In the genomic region with DNA sequence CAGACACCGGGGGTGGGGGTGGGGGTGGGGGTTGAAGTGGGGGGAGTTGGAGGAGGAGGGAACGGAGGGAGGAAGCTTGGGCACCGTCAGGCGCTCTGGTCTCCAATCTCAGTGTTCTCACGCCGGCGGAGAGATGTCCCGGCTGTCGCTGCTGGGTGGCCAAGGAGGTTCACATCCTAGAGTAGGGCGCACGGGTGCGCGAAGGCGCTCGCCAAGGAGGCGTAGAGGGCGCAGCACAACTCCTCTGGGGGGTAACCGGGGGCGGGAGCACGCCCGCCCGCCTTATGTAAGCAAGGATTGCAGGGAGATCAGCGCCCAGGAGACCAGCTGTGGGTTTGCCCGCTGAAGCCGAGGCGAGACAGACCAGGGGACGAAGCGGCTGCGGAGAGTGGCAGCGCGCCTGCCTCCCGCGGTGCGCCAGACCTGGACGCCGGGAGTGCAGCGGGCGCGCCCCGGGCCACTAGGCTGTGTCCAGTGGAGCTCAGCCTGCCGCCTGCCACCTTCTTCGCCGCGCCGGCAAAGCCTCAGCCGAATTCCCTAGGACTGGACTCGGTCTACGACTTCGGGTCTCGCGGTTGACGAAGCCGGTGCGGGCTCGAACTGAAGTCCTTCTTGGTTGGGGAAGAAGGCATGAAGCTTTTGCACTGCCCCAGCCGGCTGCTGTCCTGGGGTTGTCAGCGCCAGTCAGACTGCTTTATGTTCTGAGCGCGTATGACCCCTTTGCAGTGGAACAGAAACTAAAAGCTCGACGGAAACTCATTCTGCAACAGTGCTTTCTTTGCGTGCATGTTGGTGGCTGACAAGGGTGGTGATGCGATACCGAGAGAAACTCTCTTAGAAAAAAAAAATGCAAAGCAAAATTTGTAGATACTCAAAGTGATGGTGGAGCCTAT, we compare ENCODE assay signal across 8 cellular contexts. TPM values are rescaled to one million over a fixed set of nuclear protein-coding genes. Genes with fewer than 3 reads are reported as not detected.
A peak's percentile ranks its signal among the peaks of the same experiment; 100 is the strongest.
DNase-seq lines count a peak whose midpoint lies in the region; ATAC-seq and TF ChIP-seq lines count a peak whose summit lies in the region.

No MANE protein-coding gene starts in this region.

- peak overlapping the region; percentile 78 for H3K27ac ChIP-seq in cardiac muscle cell

- ATAC-seq in GM19467 (IDR thresholded peaks at IDR 0.05; ENCODE audit: unreplicated experiment) = peak; percentile 98
- peak; percentile 88 for ATAC-seq in HG03521 (IDR thresholded peaks at IDR 0.05; ENCODE audit: unreplicated experiment)
- ATAC-seq in activated T-helper 17 cell treated with anti-CD3 and anti-CD28 coated beads, Interleukin-2, amount 50 U/mL, for 72 hours (replicated peaks) = peak; percentile 84
- peak; percentile 50 for ATAC-seq in omental fat pad (ENCODE audit: low FRiP score)

- no peak overlapping the region for H3K27ac Mint-ChIP-seq in activated T-helper 17 cell treated with anti-CD3 and anti-CD28 coated beads, Interleukin-2, amount 50 U/mL, for 72 hours

- no peaks in the 10 kb centered on the region for H3K36me3 Mint-ChIP-seq in activated T-helper 17 cell treated with anti-CD3 and anti-CD28 coated beads, Interleukin-2, amount 50 U/mL, for 72 hours (ENCODE audit: low read depth)

- H3K27me3 ChIP-seq in cardiac muscle cell = no peaks in the 10 kb centered on the region

- peak; percentile 70 for DNase-seq in ELF-1 (ENCODE audit: low read depth, low spot score)
- peak; percentile 70 to 78 for DNase-seq in cardiac muscle cell (ENCODE audit: low read depth in 1 of 2, low spot score in 1 of 2)
- DNase-seq in omental fat pad (ENCODE audit: low spot score) = no peak
- DNase-seq in activated gamma-delta T cell treated with Interleukin-2 at 50 U/mL for 16 hours = no peak
- DNase-seq in KG1 (lab: John Stamatoyannopoulos, UW) = no peak

- TF ChIP-seq CTCF in cardiac muscle cell (IDR thresholded peaks at IDR 0.05; ENCODE audit: low read depth, low read length) (no peak), omental fat pad (IDR thresholded peaks at IDR 0.05) (no peak)

- H3K4me1 ChIP-seq in cardiac muscle cell (ENCODE audit: low read depth) = peaks cover 26% of the 10 kb centered on the region

- no peaks in the 10 kb centered on the region for H3K4me1 Mint-ChIP-seq in activated T-helper 17 cell treated with anti-CD3 and anti-CD28 coated beads, Interleukin-2, amount 50 U/mL, for 72 hours

- peaks cover 48% of the 10 kb centered on the region for H3K27me3 Mint-ChIP-seq in activated T-helper 17 cell treated with anti-CD3 and anti-CD28 coated beads, Interleukin-2, amount 50 U/mL, for 72 hours

- H3K4me3 ChIP-seq in cardiac muscle cell = peak overlapping the region; percentile 79

- no peaks in the 10 kb centered on the region for H3K36me3 ChIP-seq in cardiac muscle cell

- H3K9me3 Mint-ChIP-seq in activated T-helper 17 cell treated with anti-CD3 and anti-CD28 coated beads, Interleukin-2, amount 50 U/mL, for 72 hours = no peaks in the 10 kb centered on the region

- peak overlapping the region; percentile 57 for H3K4me3 Mint-ChIP-seq in activated T-helper 17 cell treated with anti-CD3 and anti-CD28 coated beads, Interleukin-2, amount 50 U/mL, for 72 hours

- no peaks in the 10 kb centered on the region for H3K9me3 ChIP-seq in cardiac muscle cell (ENCODE audit: low read depth)

RNA-seq across cellular contexts. Expression of a gene that starts 0.7 kb away (rescaled TPM):
- under 1 TPM in 1 of 2 donors, not detected in 1; 0.13 TPM for total RNA-seq in activated T-helper 17 cell treated with anti-CD3 and anti-CD28 coated beads, Interleukin-2, amount 50 U/mL, for 72 hours
- total RNA-seq in cardiac muscle cell (25.9 and 28.4 TPM in 2 replicates), omental fat pad (1 to 10 TPM; 4.6 to 8.1 (median 6.0) TPM)
- 11.0 and 13.4 TPM in 2 replicates for polyA plus RNA-seq in cardiac muscle cell

Comparison
In these comparisons a context has a peak if more than half of its experiments do, and no peak if none do; other contexts are left out.
1. DNase-seq: peak in ELF-1 (single experiment) and cardiac muscle cell (2 of 2); none in omental fat pad (single experiment), activated gamma-delta T cell treated with Interleukin-2 at 50 U/mL for 16 hours (single experiment) and KG1 (single experiment).
2. RNA of a gene that starts 0.7 kb away (total RNA-seq): 25.9 to 28.4 TPM in cardiac muscle cell and 4.6 to 8.1 TPM in omental fat pad; 0.13 TPM in activated T-helper 17 cell treated with anti-CD3 and anti-CD28 coated beads, Interleukin-2, amount 50 U/mL, for 72 hours; every median in the first group is over 4 times any median in the second.
3. Peak in every context shown above with its lines, with median percentiles within 50 percentile points of each other: ATAC-seq.